In the genomic region with DNA sequence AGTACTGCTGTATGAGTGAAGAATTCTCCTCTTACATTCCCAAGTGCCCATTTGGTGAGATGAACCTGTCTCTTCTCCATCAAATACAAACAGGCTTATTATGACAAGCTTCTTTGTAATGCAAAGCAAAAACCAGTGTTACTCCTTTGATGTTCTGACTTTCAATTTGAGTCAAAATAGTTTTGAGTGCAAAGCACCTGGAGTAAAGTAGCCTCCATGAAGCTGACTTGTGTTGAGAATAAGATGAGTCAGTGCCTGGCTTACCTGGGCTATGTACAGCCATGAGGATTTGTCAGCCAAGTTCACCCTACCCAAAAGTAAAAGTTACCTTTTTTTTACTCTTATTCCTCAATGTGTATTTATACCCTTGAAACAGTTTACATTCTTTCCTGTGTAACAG, we compare ENCODE assay signal across 15 cellular contexts.
DNase-seq lines count a peak whose midpoint lies in the region; ATAC-seq, FAIRE-seq and TF ChIP-seq lines count a peak whose summit lies in the region.
"Had no signal": no experiment of that assay in that cellular context is flagged by ENCODE, and none has a peak within 500 bp of the region (broad histone marks: within the 10 kb centered on the region; RNA-seq: fewer than 3 reads in every experiment).

No MANE protein-coding gene starts in this region.

- H3K79me2 ChIP-seq in DND-41 (ENCODE audit: insufficient read depth, low read length) (no peaks in the 10 kb centered on the region), GM12878 (ENCODE audit: control insufficient read depth, insufficient read depth, low read length) (no peaks in the 10 kb centered on the region)

- in situ Hi-C loops in GM12878 (cut with MboI): no loop called here

- CTCF ChIA-PET in activated CD4-positive, alpha-beta T cell treated with anti-CD3 and anti-CD28 coated beads, Interleukin-2, amount 10 ng/mL, durations not matched to agents 7 days and 5 days (lab: Charles Lee): no interaction called here
- CTCF ChIA-PET in GM12878 (lab: Yijun Ruan, JAX): no interaction called here

- H3K27ac ChIP-seq in DND-41 (ENCODE audit: low read length): no peak overlapping the region
- no peak overlapping the region for H3K27ac ChIP-seq in GM12878 (ENCODE audit: control insufficient read depth, insufficient read depth)
- H3K27ac ChIP-seq: BLaER1 treated with 17β-estradiol and CSF1 and Interleukin-3, amounts not matched to agents 10 nM and 100 nM; GM23248 had no signal

- H3K27ac Mint-ChIP-seq in activated CD4-positive, alpha-beta T cell treated with anti-CD3 and anti-CD28 coated beads, Interleukin-2, amount 10 ng/mL, durations not matched to agents 7 days and 5 days: no peak overlapping the region
- H3K27ac Mint-ChIP-seq: B cell; CD8-positive, alpha-beta T cell had no signal

- peaks cover 5% of the 10 kb centered on the region for H3K9me3 Mint-ChIP-seq in activated CD4-positive, alpha-beta T cell treated with anti-CD3 and anti-CD28 coated beads, Interleukin-2, amount 10 ng/mL, durations not matched to agents 7 days and 5 days
- H3K9me3 Mint-ChIP-seq: CD8-positive, alpha-beta T cell had no signal

- no peak overlapping the region for H3K4me3 ChIP-seq in DND-41 (ENCODE audit: low read depth in 1 of 2, low read length in 2 of 2)
- no peak overlapping the region for H3K4me3 ChIP-seq in GM12878
- H3K4me3 ChIP-seq: BLaER1 treated with 17β-estradiol and CSF1 and Interleukin-3, amounts not matched to agents 10 nM and 100 nM; GM23248; HAP-1 had no signal

- H3K36me3 ChIP-seq in DND-41 (ENCODE audit: insufficient read depth, low read length) (no peaks in the 10 kb centered on the region), GM12878 (ENCODE audit: control insufficient read depth in 2 of 2, insufficient read depth in 2 of 2, low read length in 1 of 2) (no peaks in the 10 kb centered on the region)
- H3K36me3 ChIP-seq: BLaER1 treated with 17β-estradiol and CSF1 and Interleukin-3, amounts not matched to agents 10 nM and 100 nM; HAP-1 had no signal

- H3K9me3 ChIP-seq in DND-41 (ENCODE audit: insufficient read depth, low read length, severe bottlenecking) (no peaks in the 10 kb centered on the region), GM12878 (replicated peaks; ENCODE audit: control insufficient read depth, insufficient read depth, low read length) (no peaks in the 10 kb centered on the region)
- H3K9me3 ChIP-seq: HAP-1 had no signal

- H3K4me1 ChIP-seq in DND-41 (ENCODE audit: insufficient read depth, low read length) (peaks cover 15% of the 10 kb centered on the region), GM12878 (ENCODE audit: control insufficient read depth, insufficient read depth, low read length) (no peaks in the 10 kb centered on the region)
- H3K4me1 ChIP-seq: BLaER1 treated with 17β-estradiol and CSF1 and Interleukin-3, amounts not matched to agents 10 nM and 100 nM; HAP-1 had no signal

- intact Hi-C loops in GM12878 (cut with micrococcal nuclease; ENCODE audit: unreplicated experiment): no loop called here

- ATAC-seq in DND-41 (ENCODE audit: insufficient read depth, low read depth) (peak; percentile 48; the same call in 2 of the 3 replicates), GM12878 (no peak)
- ATAC-seq: CD8-positive, alpha-beta T cell had no signal

- RAD21 ChIA-PET in GM12878 (lab: Charles Lee; ENCODE audit: unreplicated experiment): no interaction called here

- FAIRE-seq in GM12878 (lab: Jason Lieb, UNC): no peak
- FAIRE-seq: GM12891 had no signal

- SMC1A ChIA-PET in GM12878 (lab: Charles Lee; ENCODE audit: uncharacterized antibody, unreplicated experiment): no interaction called here

- H4K20me1 ChIP-seq in DND-41 (ENCODE audit: insufficient read depth, low read length) (no peaks in the 10 kb centered on the region), GM12878 (ENCODE audit: control insufficient read depth, insufficient read depth) (no peaks in the 10 kb centered on the region)
- H4K20me1 ChIP-seq: BLaER1 treated with 17β-estradiol and CSF1 and Interleukin-3, amounts not matched to agents 10 nM and 100 nM had no signal

- no peaks in the 10 kb centered on the region for H3K27me3 ChIP-seq in DND-41 (ENCODE audit: insufficient read depth, low read length, poor library complexity)
- no peaks in the 10 kb centered on the region for H3K27me3 ChIP-seq in GM12878 (replicated peaks in 1 of 2; ENCODE audit: control insufficient read depth in 2 of 2, insufficient read depth in 2 of 2, low read length in 1 of 2)

- no peak for TF ChIP-seq RAD21 in GM12878 (IDR thresholded peaks at IDR 0.05; ENCODE audit: insufficient read depth, low read depth, low read length)

- TF ChIP-seq CTCF in DND-41 (IDR thresholded peaks at IDR 0.05; ENCODE audit: borderline replicate concordance, extremely low read depth, low read length, poor library complexity, severe bottlenecking) (no peak), GM12878 (IDR thresholded peaks at IDR 0.05 in 2 of 3, conservative IDR thresholded peaks at IDR 0.05 in 1 of 3; ENCODE audit: control insufficient read depth in 2 of 3, extremely low read depth in 1 of 3, insufficient read depth in 1 of 3, low read depth in 3 of 3, low read length in 3 of 3) (no peak)

- DNase-seq in activated CD4-positive, alpha-beta T cell treated with anti-CD3 and anti-CD28 coated beads, Interleukin-2, amount 10 ng/mL, durations not matched to agents 7 days and 5 days: peak; percentile 6
- DNase-seq in activated CD4-positive, alpha-beta T cell treated with anti-CD3 and anti-CD28 coated beads, Interleukin-2, amount 50 U/mL, for 1 hour: no peak
- no peak for DNase-seq in DND-41
- DNase-seq in SW480 (ENCODE audit: low spot score): peak; percentile 5
- DNase-seq in GM12878 (ENCODE audit: low read depth, low spot score): no peak
- no peak for DNase-seq in erythroblast (lab: John Stamatoyannopoulos, UW)
- DNase-seq: Calu3; CD8-positive, alpha-beta T cell; DMS79 treated with DMSO at 0.1 percent for 48 hours; EL; GM23248 had no signal

- H3K9ac ChIP-seq in DND-41 (ENCODE audit: low read depth, low read length): no peak overlapping the region
- H3K9ac ChIP-seq in GM12878 (ENCODE audit: control insufficient read depth, insufficient read depth, low read length): no peak overlapping the region
- H3K9ac ChIP-seq: BLaER1 treated with 17β-estradiol and CSF1 and Interleukin-3, amounts not matched to agents 10 nM and 100 nM; GM23248 had no signal

- no peak for TF ChIP-seq EP300 in GM12878 (IDR thresholded peaks at IDR 0.05; ENCODE audit: borderline replicate concordance in 1 of 2, control insufficient read depth in 1 of 2, low read depth in 2 of 2, low read length in 2 of 2)

- POLR2A ChIA-PET in activated CD4-positive, alpha-beta T cell treated with anti-CD3 and anti-CD28 coated beads, Interleukin-2, amount 10 ng/mL, durations not matched to agents 7 days and 5 days (lab: Charles Lee): no interaction called here
- POLR2A ChIA-PET in GM12878 (lab: Charles Lee): no interaction called here

- H3K36me3 Mint-ChIP-seq in activated CD4-positive, alpha-beta T cell treated with anti-CD3 and anti-CD28 coated beads, Interleukin-2, amount 10 ng/mL, durations not matched to agents 7 days and 5 days (ENCODE audit: low read depth): no peaks in the 10 kb centered on the region
- H3K36me3 Mint-ChIP-seq: CD8-positive, alpha-beta T cell had no signal

- no TSS peak for BruUV-seq in GM12878 (replicated peaks; lab: Mats Ljungman, UMichigan)

- H3K4me1 Mint-ChIP-seq in activated CD4-positive, alpha-beta T cell treated with anti-CD3 and anti-CD28 coated beads, Interleukin-2, amount 10 ng/mL, durations not matched to agents 7 days and 5 days: peaks cover 29% of the 10 kb centered on the region
- H3K4me1 Mint-ChIP-seq: B cell had no signal

- no peak overlapping the region for H3K4me2 ChIP-seq in DND-41 (ENCODE audit: insufficient read depth, low read length)
- no peak overlapping the region for H3K4me2 ChIP-seq in GM12878 (ENCODE audit: control insufficient read depth, insufficient read depth)
- H3K4me2 ChIP-seq: BLaER1 treated with 17β-estradiol and CSF1 and Interleukin-3, amounts not matched to agents 10 nM and 100 nM had no signal

- no peak overlapping the region for H3K4me3 Mint-ChIP-seq in activated CD4-positive, alpha-beta T cell treated with anti-CD3 and anti-CD28 coated beads, Interleukin-2, amount 10 ng/mL, durations not matched to agents 7 days and 5 days
- H3K4me3 Mint-ChIP-seq: B cell; CD8-positive, alpha-beta T cell had no signal

- peaks cover 3% of the 10 kb centered on the region for H3K27me3 Mint-ChIP-seq in activated CD4-positive, alpha-beta T cell treated with anti-CD3 and anti-CD28 coated beads, Interleukin-2, amount 10 ng/mL, durations not matched to agents 7 days and 5 days
- H3K27me3 Mint-ChIP-seq: B cell had no signal

- no peak for TF ChIP-seq POLR2A in GM12878 (IDR thresholded peaks at IDR 0.05; ENCODE audit: low read depth, low read length)
- TF ChIP-seq POLR2A in erythroblast (IDR thresholded peaks at IDR 0.05; ENCODE audit: low read length): no peak

- H2AFZ ChIP-seq in DND-41 (ENCODE audit: low read depth, low read length): no peak overlapping the region
- H2AFZ ChIP-seq in GM12878 (ENCODE audit: control insufficient read depth, low read depth, low read length): no peak overlapping the region
- H2AFZ ChIP-seq: GM23248 had no signal

TF ChIP-seq in GM12878, 131 proteins besides CTCF, POLR2A, EP300 and RAD21 (continues in another document):
- peak; percentile 36; the same call in 1 of the 2 replicates for TF ChIP-seq JUNB (IDR thresholded peaks at IDR 0.05)

Comparison
In these comparisons a context has a peak if more than half of its experiments do, and no peak if none do; other contexts are left out.
1. DNase-seq: peak in activated CD4-positive, alpha-beta T cell treated with anti-CD3 and anti-CD28 coated beads, Interleukin-2, amount 10 ng/mL, durations not matched to agents 7 days and 5 days (single experiment) and SW480 (single experiment); none in activated CD4-positive, alpha-beta T cell treated with anti-CD3 and anti-CD28 coated beads, Interleukin-2, amount 50 U/mL, for 1 hour (single experiment), DND-41 (single experiment), GM12878 (single experiment) and erythroblast (0 of 2).